In genomic region chr2:10522726-10523405, GRCh38 we compare ENCODE assay signal across 1 cellular context.
TF ChIP-seq lines count a peak whose summit lies in the region.

No MANE protein-coding gene starts in this region.

TF ChIP-seq in HepG2, 621 proteins besides CTCF, POLR2A, EP300 and RAD21 (continued from another document):
- no peak for TF ChIP-seq AKNA (CRISPR knock-in tag; IDR thresholded peaks at IDR 0.05; ENCODE audit: borderline replicate concordance)
- TF ChIP-seq ZNF432 (CRISPR knock-in tag; IDR thresholded peaks at IDR 0.05; ENCODE audit: borderline replicate concordance) = no peak
- no peak for TF ChIP-seq SIN3B (IDR thresholded peaks at IDR 0.05; ENCODE audit: low read length)
- TF ChIP-seq BRCA1 (CRISPR knock-in tag; IDR thresholded peaks at IDR 0.05) = no peak
- TF ChIP-seq CHCHD3 (CRISPR knock-in tag; IDR thresholded peaks at IDR 0.05) = no peak
TF ChIP-seq in HepG2: peak in this region for 0.
